ENCODE assay signal across 13 cellular contexts in genomic region chr16:27579086-27579980, GRCh38. TPM values are rescaled to one million over a fixed set of nuclear protein-coding genes. Genes with fewer than 3 reads are reported as not detected.
DNase-seq lines count a peak whose midpoint lies in the region; ATAC-seq and TF ChIP-seq lines count a peak whose summit lies in the region.
"Had no signal": no experiment of that assay in that cellular context is flagged by ENCODE, and none has a peak within 500 bp of the region (broad histone marks: within the 10 kb centered on the region; RNA-seq: fewer than 3 reads in every experiment).

No MANE protein-coding gene starts in this region.

- ATAC-seq in activated CD8-positive, alpha-beta memory T cell treated with anti-CD3 and anti-CD28 coated beads, Interleukin-2, amount 10 ng/mL, durations not matched to agents 7 days and 5 days: peak; percentile 16
- ATAC-seq: Right ventricle myocardium inferior had no signal

- H2AFZ ChIP-seq in hepatocyte: no peak overlapping the region

- H3K4me3 ChIP-seq in hepatocyte: no peak overlapping the region
- H3K4me3 ChIP-seq in thymus (ENCODE audit: low read length): no peak overlapping the region

- H3K27me3 ChIP-seq in hepatocyte (no peaks in the 10 kb centered on the region), thymus (ENCODE audit: control insufficient read depth, insufficient read depth) (no peaks in the 10 kb centered on the region)

- no peaks in the 10 kb centered on the region for H4K20me1 ChIP-seq in hepatocyte (ENCODE audit: insufficient read depth, poor library complexity, severe bottlenecking)

- H3K9me3 Mint-ChIP-seq in activated CD8-positive, alpha-beta memory T cell treated with anti-CD3 and anti-CD28 coated beads, Interleukin-2, amount 10 ng/mL, durations not matched to agents 7 days and 5 days (ENCODE audit: low read depth): no peaks in the 10 kb centered on the region
- H3K9me3 Mint-ChIP-seq: activated B cell treated with CpG ODN at 0.5 μM for 24 hours had no signal

- DNase-seq in activated CD8-positive, alpha-beta memory T cell treated with anti-CD3 and anti-CD28 coated beads, Interleukin-2, amount 10 ng/mL, durations not matched to agents 7 days and 5 days: no peak
- no peak for DNase-seq in activated CD8-positive, alpha-beta memory T cell treated with anti-CD3 and anti-CD28 coated beads, Interleukin-2, amount 50 U/mL, for 48 hours
- peak; percentile 19 for DNase-seq in astrocyte of the hippocampus (ENCODE audit: low read depth, low spot score)
- DNase-seq in hepatocyte (ENCODE audit: low spot score): no peak
- no peak for DNase-seq in NCI-H187 (lab: John Stamatoyannopoulos, UW)
- no peak for DNase-seq in mucosa of gallbladder (ENCODE audit: low spot score)
- no peak for DNase-seq in DMS153 (lab: John Stamatoyannopoulos, UW)
- DNase-seq: activated B cell treated with CpG ODN at 0.5 μM for 24 hours; activated effector memory CD4-positive, alpha-beta T cell treated with Interleukin-2 at 50 U/mL for 16 hours; DND-41; NCI-H446 treated with DMSO at 0.1 percent for 48 hours had no signal

- peaks cover 3% of the 10 kb centered on the region for H3K36me3 Mint-ChIP-seq in activated CD8-positive, alpha-beta memory T cell treated with anti-CD3 and anti-CD28 coated beads, Interleukin-2, amount 10 ng/mL, durations not matched to agents 7 days and 5 days

- H3K27me3 Mint-ChIP-seq in activated CD8-positive, alpha-beta memory T cell treated with anti-CD3 and anti-CD28 coated beads, Interleukin-2, amount 10 ng/mL, durations not matched to agents 7 days and 5 days: no peaks in the 10 kb centered on the region
- H3K27me3 Mint-ChIP-seq: activated B cell treated with CpG ODN at 0.5 μM for 24 hours had no signal

- H3K36me3 ChIP-seq in hepatocyte (replicated peaks; ENCODE audit: insufficient read depth, low read depth): no peaks in the 10 kb centered on the region
- H3K36me3 ChIP-seq in thymus (ENCODE audit: control insufficient read depth, insufficient read depth): peaks cover under 1% of the 10 kb centered on the region

- H3K9me3 ChIP-seq in hepatocyte (ENCODE audit: low read depth) (no peaks in the 10 kb centered on the region), thymus (ENCODE audit: control insufficient read depth) (no peaks in the 10 kb centered on the region)

- no peaks in the 10 kb centered on the region for H3K79me2 ChIP-seq in hepatocyte

- whole genome bisulfite sequencing in hepatocyte (ENCODE audit: low lambda C conversion rate, missing lambda C conversion rate): 57% methylated on average over 4 of the region's 4 CpGs
- 92% methylated on average over 4 of the region's 4 CpGs for WGBS in thymus

- H3K4me1 ChIP-seq in hepatocyte (ENCODE audit: insufficient read depth) (peaks cover 13% of the 10 kb centered on the region), thymus (ENCODE audit: control insufficient read depth, insufficient read depth, low read length) (no peaks in the 10 kb centered on the region)

- no peaks in the 10 kb centered on the region for H3K9me2 ChIP-seq in hepatocyte (replicated peaks; ENCODE audit: insufficient read depth)

- H3K4me2 ChIP-seq in hepatocyte: peak overlapping the region; percentile 15

- no peak overlapping the region for H3K27ac Mint-ChIP-seq in activated CD8-positive, alpha-beta memory T cell treated with anti-CD3 and anti-CD28 coated beads, Interleukin-2, amount 10 ng/mL, durations not matched to agents 7 days and 5 days
- H3K27ac Mint-ChIP-seq: activated B cell treated with CpG ODN at 0.5 μM for 24 hours had no signal

- H3K4me1 Mint-ChIP-seq in activated CD8-positive, alpha-beta memory T cell treated with anti-CD3 and anti-CD28 coated beads, Interleukin-2, amount 10 ng/mL, durations not matched to agents 7 days and 5 days: peaks cover 18% of the 10 kb centered on the region
- H3K4me1 Mint-ChIP-seq: activated B cell treated with CpG ODN at 0.5 μM for 24 hours had no signal

- no peak for TF ChIP-seq CTCF in hepatocyte (IDR thresholded peaks at IDR 0.05; ENCODE audit: poor library complexity)

- CTCF ChIA-PET in activated CD8-positive, alpha-beta memory T cell treated with anti-CD3 and anti-CD28 coated beads, Interleukin-2, amount 10 ng/mL, durations not matched to agents 7 days and 5 days (lab: Charles Lee): interaction anchor here (0.6 to 1.2 kb wide), 3 partner anchors 10 to 469 kb away, joined by 3 to 4 read pairs (median 4); no protein-coding TSS in a partner anchor

- H3K27ac ChIP-seq in hepatocyte: peak overlapping the region; percentile 74
- H3K27ac ChIP-seq in thymus (ENCODE audit: low read depth): peak overlapping the region; percentile 52

- H3K4me3 Mint-ChIP-seq in activated CD8-positive, alpha-beta memory T cell treated with anti-CD3 and anti-CD28 coated beads, Interleukin-2, amount 10 ng/mL, durations not matched to agents 7 days and 5 days: no peak overlapping the region
- H3K4me3 Mint-ChIP-seq: activated B cell treated with CpG ODN at 0.5 μM for 24 hours had no signal

RNA-seq across cellular contexts. Expression of gene KATNIP, which starts 29.4 kb away (rescaled TPM):
- total RNA-seq in activated CD8-positive, alpha-beta memory T cell treated with anti-CD3 and anti-CD28 coated beads, Interleukin-2, amount 10 ng/mL, durations not matched to agents 7 days and 5 days: 10 to 100 TPM; 15.0 to 20.1 TPM
- 6.9 and 15.6 TPM in 2 replicates for total RNA-seq in hepatocyte
- 7.1 and 13.3 TPM in 2 replicates for polyA plus RNA-seq in hepatocyte
- 10.4 TPM for polyA plus RNA-seq in thymus
- 38.9 TPM for total RNA-seq in mucosa of gallbladder

RNA-seq across cellular contexts. Expression of gene GTF3C1, which starts 29.6 kb away (rescaled TPM):
- total RNA-seq in activated CD8-positive, alpha-beta memory T cell treated with anti-CD3 and anti-CD28 coated beads, Interleukin-2, amount 10 ng/mL, durations not matched to agents 7 days and 5 days: 10 to 100 TPM; 56.1 to 58.6 TPM
- total RNA-seq in hepatocyte (55.1 and 59.6 TPM in 2 replicates), mucosa of gallbladder (70.9 TPM)
- polyA plus RNA-seq in hepatocyte (41.5 and 54.9 TPM in 2 replicates), thymus (81.0 TPM)
